In the genomic region with DNA sequence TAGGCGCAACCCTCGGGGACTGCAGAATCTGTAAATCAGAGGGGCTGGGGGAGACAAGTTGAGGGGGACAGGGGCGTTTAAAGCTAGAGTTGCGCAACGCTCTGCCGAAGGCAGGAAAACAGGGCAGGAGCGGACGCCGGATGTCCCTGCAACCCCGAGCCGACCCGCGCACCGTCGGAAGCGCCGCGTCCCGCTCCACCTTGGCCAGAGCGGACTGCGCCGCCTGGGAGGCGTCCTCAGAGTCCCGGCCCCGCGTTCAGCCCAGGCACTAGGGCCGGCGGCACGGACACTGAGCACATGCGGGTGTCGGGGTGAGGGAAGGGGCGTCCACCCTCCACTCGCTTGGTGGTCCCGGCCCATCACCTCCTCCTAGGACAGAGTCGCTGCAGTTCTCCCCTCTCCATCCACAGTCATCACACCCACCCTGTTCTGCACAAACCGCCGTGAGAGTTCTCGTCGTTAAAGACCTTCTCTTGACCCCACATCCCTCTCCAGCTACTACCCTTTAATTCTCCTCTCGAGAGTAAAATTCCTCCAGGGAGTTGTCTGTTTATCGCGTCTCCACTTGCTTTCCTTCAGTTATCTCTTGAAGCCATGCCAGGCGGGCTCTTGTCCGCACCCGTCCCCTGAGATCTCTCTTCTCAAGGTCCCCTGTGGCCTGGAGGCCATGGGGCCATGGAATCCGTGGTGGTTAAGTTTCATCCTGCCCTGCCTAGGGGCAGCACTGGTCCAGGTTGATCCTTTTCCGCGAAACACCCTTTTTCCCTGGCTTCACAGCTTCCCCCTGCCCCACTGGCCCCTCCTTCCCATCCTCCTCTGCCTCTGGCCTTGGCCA, we compare ENCODE assay signal across 6 cellular contexts. TPM values are rescaled to one million over a fixed set of nuclear protein-coding genes. Genes with fewer than 3 reads are reported as not detected.
A peak's percentile ranks its signal among the peaks of the same experiment; 100 is the strongest.
DNase-seq lines count a peak whose midpoint lies in the region; ATAC-seq lines count a peak whose summit lies in the region.

No MANE protein-coding gene starts in this region.

- H3K4me1 Mint-ChIP-seq in IgD-negative memory B cell: peaks cover 15 to 49% (median 41%) of the 10 kb centered on the region in 3 donors
- peaks cover 60 to 89% of the 10 kb centered on the region in 2 donors for H3K4me1 Mint-ChIP-seq in stimulated activated naive B cell treated with anti-CD40 and anti-IgM and Interleukin-4, amounts not matched to agents 10 μg/mL and 1 μg/mL and 100 μg/mL, for 72 hours

- H3K4me1 ChIP-seq in esophagus (ENCODE audit: control insufficient read depth in 2 of 2, insufficient read depth in 2 of 2, low read length in 1 of 2): peaks cover 3 to 15% of the 10 kb centered on the region in 2 donors

- peak overlapping the region; percentile 51 to 53 for H3K4me3 ChIP-seq in esophagus (ENCODE audit: low read depth in 1 of 2, low read length in 2 of 2)

- H3K36me3 ChIP-seq in esophagus (ENCODE audit: control insufficient read depth in 2 of 2, insufficient read depth in 2 of 2, low read length in 1 of 2): no peaks in the 10 kb centered on the region

- H3K9me3 ChIP-seq in esophagus (ENCODE audit: control insufficient read depth in 2 of 2, insufficient read depth in 1 of 2, low read depth in 1 of 2, low read length in 1 of 2): no peaks in the 10 kb centered on the region

- peak overlapping the region; percentile 83 to 95 (median 90) for H3K4me3 Mint-ChIP-seq in IgD-negative memory B cell
- peak overlapping the region; percentile 84 for H3K4me3 Mint-ChIP-seq in stimulated activated naive B cell treated with anti-CD40 and anti-IgM and Interleukin-4, amounts not matched to agents 10 μg/mL and 1 μg/mL and 100 μg/mL, for 72 hours

- peak overlapping the region; percentile 54 to 65 for H3K27ac ChIP-seq in esophagus (ENCODE audit: low read depth in 2 of 2, low read length in 1 of 2)

- no peak for ATAC-seq in stimulated activated naive B cell treated with anti-CD40 and anti-IgM and Interleukin-4, amounts not matched to agents 10 μg/mL and 1 μg/mL and 100 μg/mL, for 72 hours (replicated peaks)

- H3K9me3 Mint-ChIP-seq in IgD-negative memory B cell: no peaks in the 10 kb centered on the region
- H3K9me3 Mint-ChIP-seq in stimulated activated naive B cell treated with anti-CD40 and anti-IgM and Interleukin-4, amounts not matched to agents 10 μg/mL and 1 μg/mL and 100 μg/mL, for 72 hours: no peaks in the 10 kb centered on the region

- DNase-seq in AG20443 (ENCODE audit: low spot score) (peak; percentile 41), iPS-NIHi7 (ENCODE audit: extremely low spot score) (no peak)
- no peak for DNase-seq in stimulated activated naive B cell treated with anti-CD40 and anti-IgM and Interleukin-4, amounts not matched to agents 10 μg/mL and 1 μg/mL and 100 μg/mL, for 72 hours
- no peak for DNase-seq in NK-92 treated with Interleukin-12 subunit alpha and Interleukin-12 subunit beta, amount 100 ng/mL, for 24 hours (lab: John Stamatoyannopoulos, UW)

- peaks cover 3% of the 10 kb centered on the region for H3K27me3 Mint-ChIP-seq in IgD-negative memory B cell
- peaks cover 11 to 18% of the 10 kb centered on the region in 2 donors for H3K27me3 Mint-ChIP-seq in stimulated activated naive B cell treated with anti-CD40 and anti-IgM and Interleukin-4, amounts not matched to agents 10 μg/mL and 1 μg/mL and 100 μg/mL, for 72 hours

- peaks cover 3% of the 10 kb centered on the region for H3K36me3 Mint-ChIP-seq in IgD-negative memory B cell
- H3K36me3 Mint-ChIP-seq in stimulated activated naive B cell treated with anti-CD40 and anti-IgM and Interleukin-4, amounts not matched to agents 10 μg/mL and 1 μg/mL and 100 μg/mL, for 72 hours: peaks cover 6 to 12% of the 10 kb centered on the region in 2 donors

- WGBS in esophagus, 2 donors: 9 to 10% methylated on average over 43 to 48 of the region's 48 CpGs

- peak overlapping the region; percentile 14 to 81 (median 54) for H3K27ac Mint-ChIP-seq in IgD-negative memory B cell
- H3K27ac Mint-ChIP-seq in stimulated activated naive B cell treated with anti-CD40 and anti-IgM and Interleukin-4, amounts not matched to agents 10 μg/mL and 1 μg/mL and 100 μg/mL, for 72 hours: peak overlapping the region; percentile 85

- H3K27me3 ChIP-seq in esophagus (ENCODE audit: control insufficient read depth in 1 of 2, insufficient read depth in 2 of 2, low read length in 2 of 2): no peaks in the 10 kb centered on the region

RNA-seq across cellular contexts. Expression of a gene that starts 0.8 kb away (rescaled TPM):
- polyA plus RNA-seq in IgD-negative memory B cell (16.3 TPM), esophagus (100 to 1,000 TPM in 1 of 2 donors, 10 to 100 TPM in 1; 65.4 to 102 TPM)

RNA-seq across cellular contexts. Expression of a gene that starts 11.4 kb away (rescaled TPM):
- polyA plus RNA-seq in IgD-negative memory B cell (154 TPM), esophagus (1 to 10 TPM; 2.4 to 5.1 TPM)

RNA-seq across cellular contexts. Expression of a gene that starts 18.5 kb away (rescaled TPM):
- 74.2 TPM for polyA plus RNA-seq in IgD-negative memory B cell
- 10 to 100 TPM; 57.0 to 73.8 TPM for polyA plus RNA-seq in esophagus

RNA-seq across cellular contexts. Expression of a gene that starts 24.8 kb away (rescaled TPM):
- polyA plus RNA-seq in IgD-negative memory B cell (0.54 TPM), esophagus (10 to 100 TPM; 18.2 to 24.7 TPM)

RNA-seq across cellular contexts. Expression of a gene that starts 51.6 kb away (rescaled TPM):
- polyA plus RNA-seq in IgD-negative memory B cell (23.1 TPM), esophagus (1 to 10 TPM; 2.0 to 4.9 TPM)

Comparison
In these comparisons a context has a peak if more than half of its experiments do, and no peak if none do; other contexts are left out.
1. RNA of a gene that starts 11.4 kb away (polyA plus RNA-seq): 154 TPM in IgD-negative memory B cell (single experiment); 2.4 to 5.1 TPM in esophagus; every median in the first group is over 10 times any median in the second.